In the genomic region with DNA sequence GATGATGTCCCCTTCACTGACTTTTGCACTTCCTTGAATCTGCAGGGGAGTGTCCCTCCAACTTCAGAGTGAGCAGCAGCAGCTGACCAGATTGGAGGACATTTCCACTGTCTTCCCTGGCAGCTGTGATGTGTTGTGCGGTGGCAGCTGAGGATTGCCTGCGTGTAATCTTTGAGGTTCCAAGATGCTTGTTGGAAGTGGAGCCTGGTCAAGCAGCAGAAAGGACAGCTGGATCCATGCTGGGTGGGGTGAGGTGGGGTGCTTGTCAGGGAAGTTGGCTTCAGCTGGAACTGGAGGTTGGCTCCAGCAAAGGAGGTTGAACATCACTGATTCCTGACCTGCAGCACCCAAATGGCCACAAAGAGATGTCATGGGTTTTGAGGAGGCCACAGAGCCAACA, we compare ENCODE assay signal across 22 cellular contexts.
DNase-seq lines count a peak whose midpoint lies in the region; ATAC-seq and TF ChIP-seq lines count a peak whose summit lies in the region.
"Had no signal": no experiment of that assay in that cellular context is flagged by ENCODE, and none has a peak within 500 bp of the region (broad histone marks: within the 10 kb centered on the region; RNA-seq: fewer than 3 reads in every experiment).

No MANE protein-coding gene starts in this region.

- 53% methylated on average over 2 of the region's 2 CpGs for WGBS in esophagus muscularis mucosa

- ATAC-seq in GM21381 (IDR thresholded peaks at IDR 0.05; ENCODE audit: unreplicated experiment): no peak
- ATAC-seq: A549 had no signal

- peak; percentile 12 for DNase-seq in activated CD4-positive, alpha-beta memory T cell treated with anti-CD3 and anti-CD28 coated beads, Interleukin-2, amount 10 ng/mL, durations not matched to agents 7 days and 5 days
- DNase-seq in activated CD4-positive, alpha-beta memory T cell treated with anti-CD3 and anti-CD28 coated beads for 36 hours: no peak
- peak; percentile 78 for DNase-seq in esophagus muscularis mucosa (ENCODE audit: extremely low spot score)
- peak; percentile 65 for DNase-seq in osteocyte (ENCODE audit: extremely low spot score, unreplicated experiment)
- DNase-seq in ureter (ENCODE audit: low spot score): peak; percentile 22
- DNase-seq in HT-29 (ENCODE audit: low spot score): no peak
- DNase-seq in Peyer's patch: no peak
- DNase-seq: 8988T; ACHN; AML-193; C1 segment of cervical spinal cord; Calu3; CD4-positive, alpha-beta memory T cell; COR-L47; DMS53; DMS79 treated with DMSO at 0.1 percent for 48 hours; GF-D8; GM23248; H7; HCEC 1CT had no signal

- TF ChIP-seq EP300 in esophagus muscularis mucosa (IDR thresholded peaks at IDR 0.05): no peak

- peaks cover 41% of the 10 kb centered on the region for H3K27me3 Mint-ChIP-seq in activated CD4-positive, alpha-beta memory T cell treated with anti-CD3 and anti-CD28 coated beads, Interleukin-2, amount 10 ng/mL, durations not matched to agents 7 days and 5 days
- H3K27me3 Mint-ChIP-seq in activated CD4-positive, alpha-beta memory T cell treated with anti-CD3 and anti-CD28 coated beads for 36 hours: peaks cover 3% of the 10 kb centered on the region
- peaks cover 32% of the 10 kb centered on the region for H3K27me3 Mint-ChIP-seq in osteocyte (ENCODE audit: unreplicated experiment)

- H3K27ac ChIP-seq in esophagus muscularis mucosa (replicated peaks in 1 of 4) (no peak overlapping the region), Peyer's patch (no peak overlapping the region)
- H3K27ac ChIP-seq: A549, GM23248 had no signal

- POLR2A ChIA-PET in activated CD4-positive, alpha-beta memory T cell treated with anti-CD3 and anti-CD28 coated beads, Interleukin-2, amount 10 ng/mL, durations not matched to agents 7 days and 5 days (lab: Charles Lee): interaction anchor here (0.5 to 1.0 kb wide), 4 partner anchors 9 to 127 kb away, joined by 3 read pairs; no protein-coding TSS in a partner anchor
- POLR2A ChIA-PET in activated CD4-positive, alpha-beta memory T cell treated with anti-CD3 and anti-CD28 coated beads for 36 hours (lab: Charles Lee): no interaction called here

- TF ChIP-seq POLR2A in esophagus muscularis mucosa (IDR thresholded peaks at IDR 0.05; ENCODE audit: low read depth) (no peak), Peyer's patch (IDR thresholded peaks at IDR 0.05) (no peak)

- no peaks in the 10 kb centered on the region for H3K36me3 Mint-ChIP-seq in activated CD4-positive, alpha-beta memory T cell treated with anti-CD3 and anti-CD28 coated beads, Interleukin-2, amount 10 ng/mL, durations not matched to agents 7 days and 5 days (ENCODE audit: low read depth)
- no peaks in the 10 kb centered on the region for H3K36me3 Mint-ChIP-seq in activated CD4-positive, alpha-beta memory T cell treated with anti-CD3 and anti-CD28 coated beads for 36 hours
- no peaks in the 10 kb centered on the region for H3K36me3 Mint-ChIP-seq in osteocyte (ENCODE audit: unreplicated experiment)
- H3K36me3 Mint-ChIP-seq: CD4-positive, alpha-beta memory T cell had no signal

- CTCF ChIA-PET in activated CD4-positive, alpha-beta memory T cell treated with anti-CD3 and anti-CD28 coated beads, Interleukin-2, amount 10 ng/mL, durations not matched to agents 7 days and 5 days (lab: Charles Lee): interaction anchor here (0.6 to 14.3 kb wide), 8 partner anchors 9 to 257 kb away, joined by 3 to 383 read pairs (median 6); a partner anchor contains a TSS
- CTCF ChIA-PET in activated CD4-positive, alpha-beta memory T cell treated with anti-CD3 and anti-CD28 coated beads for 36 hours (lab: Charles Lee): interaction anchor here (1.2 to 9.0 kb wide), 6 partner anchors 9 to 257 kb away, joined by 4 to 141 read pairs (median 28); a partner anchor contains a TSS

- H3K9me3 ChIP-seq in esophagus muscularis mucosa (no peaks in the 10 kb centered on the region), Peyer's patch (no peaks in the 10 kb centered on the region)
- H3K9me3 ChIP-seq: A549 had no signal

- TF ChIP-seq CTCF in esophagus muscularis mucosa (IDR thresholded peaks at IDR 0.05) (no peak), osteocyte (IDR thresholded peaks at IDR 0.05) (no peak), Peyer's patch (IDR thresholded peaks at IDR 0.05) (no peak)

- no peak overlapping the region for H3K27ac Mint-ChIP-seq in activated CD4-positive, alpha-beta memory T cell treated with anti-CD3 and anti-CD28 coated beads, Interleukin-2, amount 10 ng/mL, durations not matched to agents 7 days and 5 days
- no peak overlapping the region for H3K27ac Mint-ChIP-seq in activated CD4-positive, alpha-beta memory T cell treated with anti-CD3 and anti-CD28 coated beads for 36 hours
- H3K27ac Mint-ChIP-seq in osteocyte (ENCODE audit: unreplicated experiment): no peak overlapping the region
- H3K27ac Mint-ChIP-seq: CD4-positive, alpha-beta memory T cell had no signal

- H3K4me1 ChIP-seq in esophagus muscularis mucosa (peaks cover 7 to 13% (median 9%) of the 10 kb centered on the region in 4 donors), Peyer's patch (peaks cover 0 to 3% (median 0%) of the 10 kb centered on the region in 4 donors)

- H3K9me3 Mint-ChIP-seq in activated CD4-positive, alpha-beta memory T cell treated with anti-CD3 and anti-CD28 coated beads, Interleukin-2, amount 10 ng/mL, durations not matched to agents 7 days and 5 days: no peaks in the 10 kb centered on the region
- H3K9me3 Mint-ChIP-seq in activated CD4-positive, alpha-beta memory T cell treated with anti-CD3 and anti-CD28 coated beads for 36 hours: no peaks in the 10 kb centered on the region
- no peaks in the 10 kb centered on the region for H3K9me3 Mint-ChIP-seq in osteocyte (ENCODE audit: unreplicated experiment)
- H3K9me3 Mint-ChIP-seq: CD4-positive, alpha-beta memory T cell had no signal

- H3K27me3 ChIP-seq in esophagus muscularis mucosa: no peaks in the 10 kb centered on the region
- H3K27me3 ChIP-seq in Peyer's patch: no peaks in the 10 kb centered on the region

- intact Hi-C loops in activated CD4-positive, alpha-beta memory T cell treated with anti-CD3 and anti-CD28 coated beads for 36 hours (cut with micrococcal nuclease): no loop called here
- intact Hi-C loops in esophagus muscularis mucosa (cut with DNase I): loop anchor here (2.0 kb wide), 1 partner anchor 257 kb away; no protein-coding TSS in a partner anchor

- H3K4me1 Mint-ChIP-seq in activated CD4-positive, alpha-beta memory T cell treated with anti-CD3 and anti-CD28 coated beads, Interleukin-2, amount 10 ng/mL, durations not matched to agents 7 days and 5 days: peaks cover 15% of the 10 kb centered on the region
- peaks cover 6% of the 10 kb centered on the region for H3K4me1 Mint-ChIP-seq in activated CD4-positive, alpha-beta memory T cell treated with anti-CD3 and anti-CD28 coated beads for 36 hours (ENCODE audit: low read depth)
- H3K4me1 Mint-ChIP-seq in osteocyte (ENCODE audit: unreplicated experiment): peaks cover 9% of the 10 kb centered on the region

- no peaks in the 10 kb centered on the region for H3K36me3 ChIP-seq in esophagus muscularis mucosa
- H3K36me3 ChIP-seq in Peyer's patch: no peaks in the 10 kb centered on the region

- H3K4me3 Mint-ChIP-seq in activated CD4-positive, alpha-beta memory T cell treated with anti-CD3 and anti-CD28 coated beads, Interleukin-2, amount 10 ng/mL, durations not matched to agents 7 days and 5 days: no peak overlapping the region
- H3K4me3 Mint-ChIP-seq in activated CD4-positive, alpha-beta memory T cell treated with anti-CD3 and anti-CD28 coated beads for 36 hours: no peak overlapping the region
- no peak overlapping the region for H3K4me3 Mint-ChIP-seq in osteocyte (ENCODE audit: unreplicated experiment)
- H3K4me3 Mint-ChIP-seq: CD4-positive, alpha-beta memory T cell had no signal

- H3K4me3 ChIP-seq in esophagus muscularis mucosa: no peak overlapping the region
- no peak overlapping the region for H3K4me3 ChIP-seq in Peyer's patch
- H3K4me3 ChIP-seq: A549, GM23248 had no signal

Comparison
In these comparisons a context has a peak if more than half of its experiments do, and no peak if none do; other contexts are left out.
1. DNase-seq: peak in activated CD4-positive, alpha-beta memory T cell treated with anti-CD3 and anti-CD28 coated beads, Interleukin-2, amount 10 ng/mL, durations not matched to agents 7 days and 5 days (single experiment), esophagus muscularis mucosa (single experiment), osteocyte (single experiment) and ureter (single experiment); none in activated CD4-positive, alpha-beta memory T cell treated with anti-CD3 and anti-CD28 coated beads for 36 hours (single experiment), HT-29 (single experiment) and Peyer's patch (0 of 3).